In the genomic region with DNA sequence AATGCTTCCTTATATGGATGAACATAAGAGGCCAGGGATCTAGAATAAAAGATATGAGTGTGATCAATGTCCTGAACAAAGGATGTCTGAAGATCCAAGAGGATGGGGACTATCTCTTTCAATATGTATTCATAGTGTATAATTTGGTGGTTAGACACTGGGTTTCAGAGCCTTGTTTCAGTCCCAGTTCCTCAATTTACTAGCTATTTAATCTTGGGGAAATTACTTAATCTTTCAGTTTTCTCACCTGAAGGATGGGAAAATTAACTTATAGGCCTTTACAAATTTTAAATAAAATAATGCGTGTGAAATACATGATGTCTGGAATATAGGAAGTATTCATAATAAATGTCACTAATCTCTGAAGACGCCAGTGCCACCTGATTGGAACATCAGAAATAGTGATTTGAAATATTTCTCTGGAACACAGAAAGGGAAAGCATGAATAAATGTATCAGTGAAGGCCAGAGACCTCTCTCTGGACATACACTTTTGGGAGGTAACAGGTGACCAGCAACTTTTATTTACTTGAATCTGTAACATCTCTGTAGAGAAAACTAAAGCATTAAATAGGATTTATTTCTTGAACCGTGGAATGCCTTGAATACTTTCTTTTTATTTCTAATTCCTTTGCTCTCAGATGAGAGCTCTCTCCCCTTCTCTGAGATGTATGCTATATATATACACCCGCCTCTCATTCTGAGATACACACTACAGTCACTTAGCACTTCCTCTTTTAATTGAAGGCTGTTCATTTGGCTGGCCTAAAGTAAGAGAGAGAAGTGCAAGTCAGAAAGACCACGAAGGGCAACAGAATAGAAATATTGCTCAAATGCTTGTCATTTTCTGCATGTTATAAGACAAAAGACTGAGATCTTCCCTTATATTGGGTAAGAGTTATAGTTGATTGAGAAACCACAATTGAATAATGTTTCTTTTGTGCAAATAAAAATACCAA, we compare ENCODE assay signal across 1 cellular context.
TF ChIP-seq lines count a peak whose summit lies in the region.

No MANE protein-coding gene starts in this region.

TF ChIP-seq in GM12878, 131 proteins besides CTCF, POLR2A, EP300 and RAD21 (continued from another document and continues in another):
- TF ChIP-seq ZBTB4 (CRISPR knock-in tag; IDR thresholded peaks at IDR 0.05): no peak
- TF ChIP-seq, protein P1, sequence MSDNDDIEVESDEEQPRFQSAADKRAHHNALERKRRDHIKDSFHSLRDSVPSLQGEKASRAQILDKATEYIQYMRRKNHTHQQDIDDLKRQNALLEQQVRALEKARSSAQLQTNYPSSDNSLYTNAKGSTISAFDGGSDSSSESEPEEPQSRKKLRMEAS (IDR thresholded peaks at IDR 0.05; ENCODE audit: low read depth, low read length): no peak
- TF ChIP-seq HDAC6 (IDR thresholded peaks at IDR 0.05; ENCODE audit: unreplicated experiment): no peak
- TF ChIP-seq KLF5 (IDR thresholded peaks at IDR 0.05; ENCODE audit: partially characterized antibody): no peak
- TF ChIP-seq BCL11A (IDR thresholded peaks at IDR 0.05; ENCODE audit: low read depth, low read length): peak; percentile 85
- peak; percentile 31; the same call in 1 of the 2 replicates for TF ChIP-seq NR2F1 (conservative IDR thresholded peaks at IDR 0.05)
- no peak for TF ChIP-seq MYB (IDR thresholded peaks at IDR 0.05; ENCODE audit: borderline replicate concordance, low read depth, low read length)
- TF ChIP-seq POLR2AphosphoS5 (IDR thresholded peaks at IDR 0.05; ENCODE audit: low read length): no peak
- TF ChIP-seq SRF (IDR thresholded peaks at IDR 0.05; ENCODE audit: low read depth in 2 of 2, low read length in 2 of 2): 0 out of 4 replicates have a peak, but pooled peaks of 1 of the 2 experiments have one; percentile 14
- TF ChIP-seq, protein P2, sequence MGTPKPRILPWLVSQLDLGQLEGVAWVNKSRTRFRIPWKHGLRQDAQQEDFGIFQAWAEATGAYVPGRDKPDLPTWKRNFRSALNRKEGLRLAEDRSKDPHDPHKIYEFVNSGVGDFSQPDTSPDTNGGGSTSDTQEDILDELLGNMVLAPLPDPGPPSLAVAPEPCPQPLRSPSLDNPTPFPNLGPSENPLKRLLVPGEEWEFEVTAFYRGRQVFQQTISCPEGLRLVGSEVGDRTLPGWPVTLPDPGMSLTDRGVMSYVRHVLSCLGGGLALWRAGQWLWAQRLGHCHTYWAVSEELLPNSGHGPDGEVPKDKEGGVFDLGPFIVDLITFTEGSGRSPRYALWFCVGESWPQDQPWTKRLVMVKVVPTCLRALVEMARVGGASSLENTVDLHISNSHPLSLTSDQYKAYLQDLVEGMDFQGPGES (IDR thresholded peaks at IDR 0.05): no peak
- no peak for TF ChIP-seq ATF3 (IDR thresholded peaks at IDR 0.05; ENCODE audit: borderline replicate concordance, extremely low read depth, low read depth, low read length)
- TF ChIP-seq, protein P3, sequence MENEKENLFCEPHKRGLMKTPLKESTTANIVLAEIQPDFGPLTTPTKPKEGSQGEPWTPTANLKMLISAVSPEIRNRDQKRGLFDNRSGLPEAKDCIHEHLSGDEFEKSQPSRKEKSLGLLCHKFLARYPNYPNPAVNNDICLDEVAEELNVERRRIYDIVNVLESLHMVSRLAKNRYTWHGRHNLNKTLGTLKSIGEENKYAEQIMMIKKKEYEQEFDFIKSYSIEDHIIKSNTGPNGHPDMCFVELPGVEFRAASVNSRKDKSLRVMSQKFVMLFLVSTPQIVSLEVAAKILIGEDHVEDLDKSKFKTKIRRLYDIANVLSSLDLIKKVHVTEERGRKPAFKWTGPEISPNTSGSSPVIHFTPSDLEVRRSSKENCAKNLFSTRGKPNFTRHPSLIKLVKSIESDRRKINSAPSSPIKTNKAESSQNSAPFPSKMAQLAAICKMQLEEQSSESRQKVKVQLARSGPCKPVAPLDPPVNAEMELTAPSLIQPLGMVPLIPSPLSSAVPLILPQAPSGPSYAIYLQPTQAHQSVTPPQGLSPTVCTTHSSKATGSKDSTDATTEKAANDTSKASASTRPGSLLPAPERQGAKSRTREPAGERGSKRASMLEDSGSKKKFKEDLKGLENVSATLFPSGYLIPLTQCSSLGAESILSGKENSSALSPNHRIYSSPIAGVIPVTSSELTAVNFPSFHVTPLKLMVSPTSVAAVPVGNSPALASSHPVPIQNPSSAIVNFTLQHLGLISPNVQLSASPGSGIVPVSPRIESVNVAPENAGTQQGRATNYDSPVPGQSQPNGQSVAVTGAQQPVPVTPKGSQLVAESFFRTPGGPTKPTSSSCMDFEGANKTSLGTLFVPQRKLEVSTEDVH (IDR thresholded peaks at IDR 0.05; ENCODE audit: low read depth, partially characterized antibody): no peak
- no peak; the same call in 1 of the 2 replicates for TF ChIP-seq NR2C1 (IDR thresholded peaks at IDR 0.05)
- peak; percentile 86 for TF ChIP-seq IRF4 (IDR thresholded peaks at IDR 0.05; ENCODE audit: low read depth, low read length)
- no peak for TF ChIP-seq SMAD1 (IDR thresholded peaks at IDR 0.05; ENCODE audit: low read depth, partially characterized antibody)
- no peak for TF ChIP-seq USF2 (IDR thresholded peaks at IDR 0.05; ENCODE audit: borderline replicate concordance, low read depth, low read length)
- no peak for TF ChIP-seq USF1 (IDR thresholded peaks at IDR 0.05; ENCODE audit: borderline replicate concordance, extremely low read length, insufficient read depth, low read depth, low read length)
- no peak for TF ChIP-seq NFXL1 (IDR thresholded peaks at IDR 0.05; ENCODE audit: borderline replicate concordance)
- TF ChIP-seq SMC3 (IDR thresholded peaks at IDR 0.05; ENCODE audit: borderline replicate concordance, low read length): no peak; the same call in 1 of the 2 replicates
- 0 out of 2 replicates have a peak, but pooled peaks have one; percentile 8 for TF ChIP-seq PKNOX1 (IDR thresholded peaks at IDR 0.05)
- TF ChIP-seq PML (IDR thresholded peaks at IDR 0.05; ENCODE audit: low read length): peak; percentile 66; the same call in 1 of the 2 replicates
- no peak for TF ChIP-seq RCOR1 (conservative IDR thresholded peaks at IDR 0.05; ENCODE audit: low read depth, low read length)
- TF ChIP-seq ATF7 (IDR thresholded peaks at IDR 0.05; ENCODE audit: low read depth): peak; percentile 27; the same call in 1 of the 2 replicates
- peak; percentile 57; the same call in 1 of the 2 replicates for TF ChIP-seq TCF7 (IDR thresholded peaks at IDR 0.05; ENCODE audit: borderline replicate concordance)
- no peak for TF ChIP-seq KDM1A (IDR thresholded peaks at IDR 0.05; ENCODE audit: borderline replicate concordance)
- no peak for TF ChIP-seq RFX5 (IDR thresholded peaks at IDR 0.05; ENCODE audit: low read depth, low read length)
- TF ChIP-seq, protein P4, sequence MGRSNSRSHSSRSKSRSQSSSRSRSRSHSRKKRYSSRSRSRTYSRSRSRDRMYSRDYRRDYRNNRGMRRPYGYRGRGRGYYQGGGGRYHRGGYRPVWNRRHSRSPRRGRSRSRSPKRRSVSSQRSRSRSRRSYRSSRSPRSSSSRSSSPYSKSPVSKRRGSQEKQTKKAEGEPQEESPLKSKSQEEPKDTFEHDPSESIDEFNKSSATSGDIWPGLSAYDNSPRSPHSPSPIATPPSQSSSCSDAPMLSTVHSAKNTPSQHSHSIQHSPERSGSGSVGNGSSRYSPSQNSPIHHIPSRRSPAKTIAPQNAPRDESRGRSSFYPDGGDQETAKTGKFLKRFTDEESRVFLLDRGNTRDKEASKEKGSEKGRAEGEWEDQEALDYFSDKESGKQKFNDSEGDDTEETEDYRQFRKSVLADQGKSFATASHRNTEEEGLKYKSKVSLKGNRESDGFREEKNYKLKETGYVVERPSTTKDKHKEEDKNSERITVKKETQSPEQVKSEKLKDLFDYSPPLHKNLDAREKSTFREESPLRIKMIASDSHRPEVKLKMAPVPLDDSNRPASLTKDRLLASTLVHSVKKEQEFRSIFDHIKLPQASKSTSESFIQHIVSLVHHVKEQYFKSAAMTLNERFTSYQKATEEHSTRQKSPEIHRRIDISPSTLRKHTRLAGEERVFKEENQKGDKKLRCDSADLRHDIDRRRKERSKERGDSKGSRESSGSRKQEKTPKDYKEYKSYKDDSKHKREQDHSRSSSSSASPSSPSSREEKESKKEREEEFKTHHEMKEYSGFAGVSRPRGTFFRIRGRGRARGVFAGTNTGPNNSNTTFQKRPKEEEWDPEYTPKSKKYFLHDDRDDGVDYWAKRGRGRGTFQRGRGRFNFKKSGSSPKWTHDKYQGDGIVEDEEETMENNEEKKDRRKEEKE (IDR thresholded peaks at IDR 0.05): no peak
- no peak for TF ChIP-seq SREBF2 (IDR thresholded peaks at IDR 0.05; ENCODE audit: low read length)
- no peak for TF ChIP-seq POU2F2 (IDR thresholded peaks at IDR 0.05; ENCODE audit: borderline replicate concordance, low read depth, low read length)
- TF ChIP-seq, protein P5, sequence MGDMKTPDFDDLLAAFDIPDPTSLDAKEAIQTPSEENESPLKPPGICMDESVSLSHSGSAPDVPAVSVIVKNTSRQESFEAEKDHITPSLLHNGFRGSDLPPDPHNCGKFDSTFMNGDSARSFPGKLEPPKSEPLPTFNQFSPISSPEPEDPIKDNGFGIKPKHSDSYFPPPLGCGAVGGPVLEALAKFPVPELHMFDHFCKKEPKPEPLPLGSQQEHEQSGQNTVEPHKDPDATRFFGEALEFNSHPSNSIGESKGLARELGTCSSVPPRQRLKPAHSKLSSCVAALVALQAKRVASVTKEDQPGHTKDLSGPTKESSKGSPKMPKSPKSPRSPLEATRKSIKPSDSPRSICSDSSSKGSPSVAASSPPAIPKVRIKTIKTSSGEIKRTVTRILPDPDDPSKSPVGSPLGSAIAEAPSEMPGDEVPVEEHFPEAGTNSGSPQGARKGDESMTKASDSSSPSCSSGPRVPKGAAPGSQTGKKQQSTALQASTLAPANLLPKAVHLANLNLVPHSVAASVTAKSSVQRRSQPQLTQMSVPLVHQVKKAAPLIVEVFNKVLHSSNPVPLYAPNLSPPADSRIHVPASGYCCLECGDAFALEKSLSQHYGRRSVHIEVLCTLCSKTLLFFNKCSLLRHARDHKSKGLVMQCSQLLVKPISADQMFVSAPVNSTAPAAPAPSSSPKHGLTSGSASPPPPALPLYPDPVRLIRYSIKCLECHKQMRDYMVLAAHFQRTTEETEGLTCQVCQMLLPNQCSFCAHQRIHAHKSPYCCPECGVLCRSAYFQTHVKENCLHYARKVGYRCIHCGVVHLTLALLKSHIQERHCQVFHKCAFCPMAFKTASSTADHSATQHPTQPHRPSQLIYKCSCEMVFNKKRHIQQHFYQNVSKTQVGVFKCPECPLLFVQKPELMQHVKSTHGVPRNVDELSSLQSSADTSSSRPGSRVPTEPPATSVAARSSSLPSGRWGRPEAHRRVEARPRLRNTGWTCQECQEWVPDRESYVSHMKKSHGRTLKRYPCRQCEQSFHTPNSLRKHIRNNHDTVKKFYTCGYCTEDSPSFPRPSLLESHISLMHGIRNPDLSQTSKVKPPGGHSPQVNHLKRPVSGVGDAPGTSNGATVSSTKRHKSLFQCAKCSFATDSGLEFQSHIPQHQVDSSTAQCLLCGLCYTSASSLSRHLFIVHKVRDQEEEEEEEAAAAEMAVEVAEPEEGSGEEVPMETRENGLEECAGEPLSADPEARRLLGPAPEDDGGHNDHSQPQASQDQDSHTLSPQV (IDR thresholded peaks at IDR 0.05): no peak
- no peak for TF ChIP-seq FOXK2 (IDR thresholded peaks at IDR 0.05)
- TF ChIP-seq SREBF1 (IDR thresholded peaks at IDR 0.05; ENCODE audit: low read length): no peak
- TF ChIP-seq RB1 (IDR thresholded peaks at IDR 0.05; ENCODE audit: borderline replicate concordance): no peak
- no peak for TF ChIP-seq LARP7 (IDR thresholded peaks at IDR 0.05)
- TF ChIP-seq EED (IDR thresholded peaks at IDR 0.05; ENCODE audit: low read depth): peak; percentile 97
- no peak for TF ChIP-seq POLR2AphosphoS2 (IDR thresholded peaks at IDR 0.05; ENCODE audit: low read depth, low read length)
- TF ChIP-seq TCF3 (IDR thresholded peaks at IDR 0.05; ENCODE audit: borderline replicate concordance, insufficient read depth, low read depth, low read length): no peak
- no peak for TF ChIP-seq ZNF622 (IDR thresholded peaks at IDR 0.05)
- no peak for TF ChIP-seq EGR1 (IDR thresholded peaks at IDR 0.05; ENCODE audit: borderline replicate concordance in 1 of 2, low read depth in 2 of 2, low read length in 2 of 2)
